ENCODE assay signal across 14 cellular contexts in genomic region chr13:44843403-44843802, GRCh38.
DNase-seq lines count a peak whose midpoint lies in the region; ATAC-seq, FAIRE-seq and TF ChIP-seq lines count a peak whose summit lies in the region.
"Had no signal": no experiment of that assay in that cellular context is flagged by ENCODE, and none has a peak within 500 bp of the region (broad histone marks: within the 10 kb centered on the region; RNA-seq: fewer than 3 reads in every experiment).

No MANE protein-coding gene starts in this region.

- WGBS in IMR-90 (ENCODE audit: extremely low coverage in 2 of 2, insufficient read length in 1 of 2), 2 experiments = no CpG with 5 or more reads among the region's 1 CpG

- H3K18ac ChIP-seq in IMR-90 (ENCODE audit: low read depth, low read length) = no peak overlapping the region

- peaks cover 13% of the 10 kb centered on the region for H3K4me1 ChIP-seq in IMR-90 (ENCODE audit: control insufficient read depth, insufficient read depth, low read length)
- peaks cover 23% of the 10 kb centered on the region for H3K4me1 ChIP-seq in keratinocyte (ENCODE audit: control insufficient read depth, extremely low read depth, insufficient read depth, low read length)

- peak; percentile 76 for FAIRE-seq in keratinocyte (lab: Jason Lieb, UNC)

- H3K9me1 ChIP-seq in IMR-90 (ENCODE audit: insufficient read depth, low read length) (peaks cover 20% of the 10 kb centered on the region), keratinocyte (ENCODE audit: control insufficient read depth, extremely low read depth, insufficient read depth, low read length) (no peaks in the 10 kb centered on the region)

- no peak overlapping the region for H3K56ac ChIP-seq in IMR-90 (ENCODE audit: extremely low read depth, insufficient read depth, low read length)

- DNase-seq in AG20443 (ENCODE audit: low spot score) = peak; percentile 50
- peak; percentile 34 for DNase-seq in IMR-90
- no peak for DNase-seq in activated naive CD8-positive, alpha-beta T cell treated with anti-CD3 and anti-CD28 coated beads, Interleukin-2, amount 50 U/mL, for 24 hours
- DNase-seq in keratinocyte (ENCODE audit: low read depth, low spot score) = no peak
- DNase-seq in NCI-H187 treated with DMSO at 0.1 percent for 48 hours (lab: John Stamatoyannopoulos, UW) = no peak
- DNase-seq: activated B cell treated with CpG ODN at 0.5 μM for 24 hours; NCI-H1694 treated with DMSO at 0.1 percent for 48 hours; NCI-H82; stimulated activated CD4-positive, alpha-beta T cell treated with anti-CD3 and anti-CD28 coated beads, Interleukin-1b, Interleukin-23, amount 100 ng/mL, for 48 hours had no signal

- no peaks in the 10 kb centered on the region for H4K20me1 ChIP-seq in IMR-90 (ENCODE audit: insufficient read depth, low read length)
- H4K20me1 ChIP-seq in keratinocyte (ENCODE audit: control insufficient read depth, extremely low read depth, insufficient read depth, low read length) = no peaks in the 10 kb centered on the region

- H2AK9ac ChIP-seq in IMR-90 (replicated peaks; ENCODE audit: low read depth, low read length, poor library complexity) = peak overlapping the region; percentile 69

- TF ChIP-seq POLR2A in IMR-90 (IDR thresholded peaks at IDR 0.05; ENCODE audit: low read depth, low read length) = no peak

- no peaks in the 10 kb centered on the region for H3K36me3 Mint-ChIP-seq in activated naive CD8-positive, alpha-beta T cell treated with anti-CD3 and anti-CD28 coated beads, Interleukin-2, amount 50 U/mL, for 24 hours (ENCODE audit: low read depth)

- H3K27me3 ChIP-seq in IMR-90 (ENCODE audit: control insufficient read depth, insufficient read depth, low read length) (no peaks in the 10 kb centered on the region), keratinocyte (ENCODE audit: control insufficient read depth, extremely low read depth, insufficient read depth, low read length) (no peaks in the 10 kb centered on the region)
- H3K27me3 ChIP-seq: SJSA1 had no signal

- H2BK15ac ChIP-seq in IMR-90 (ENCODE audit: low read depth, low read length) = peak overlapping the region; percentile 41; the same call in 2 of the 3 replicates

- dilution Hi-C loops in IMR-90 (cut with HindIII; ENCODE audit: low sequenced_read_pairs, unreplicated experiment) = no loop called here
- dilution Hi-C loops in keratinocyte (cut with MboI; ENCODE audit: extremely low pct_ligation_motif_present, low sequenced_read_pairs) = no loop called here

- H3K27me3 Mint-ChIP-seq in activated naive CD8-positive, alpha-beta T cell treated with anti-CD3 and anti-CD28 coated beads, Interleukin-2, amount 50 U/mL, for 24 hours = peaks cover 16% of the 10 kb centered on the region
- H3K27me3 Mint-ChIP-seq: progenitor cell of endocrine pancreas had no signal

- peak overlapping the region; percentile 68 for H2BK20ac ChIP-seq in IMR-90 (ENCODE audit: low read depth, low read length)

- no peaks in the 10 kb centered on the region for H3K9me3 Mint-ChIP-seq in activated naive CD8-positive, alpha-beta T cell treated with anti-CD3 and anti-CD28 coated beads, Interleukin-2, amount 50 U/mL, for 24 hours
- H3K9me3 Mint-ChIP-seq: activated B cell treated with CpG ODN at 0.5 μM for 24 hours had no signal

- H2BK120ac ChIP-seq in IMR-90 (ENCODE audit: low read depth, low read length) = peak overlapping the region; percentile 74; the same call in 1 of the 2 replicates

- H3K9me3 ChIP-seq in IMR-90 (ENCODE audit: control insufficient read depth, insufficient read depth, low read length) = no peaks in the 10 kb centered on the region
- no peaks in the 10 kb centered on the region for H3K9me3 ChIP-seq in keratinocyte (ENCODE audit: control insufficient read depth, low read depth, low read length)
- H3K9me3 ChIP-seq: SJSA1 had no signal

- peak overlapping the region; percentile 67; the same call in 1 of the 2 replicates for H3K23ac ChIP-seq in IMR-90 (ENCODE audit: low read depth, low read length)

- 0 out of 2 replicates have a peak overlapping the region, but pooled peaks have one; percentile 14 for H4K91ac ChIP-seq in IMR-90 (ENCODE audit: insufficient read depth, low read depth, low read length)

- H3K36me3 ChIP-seq in IMR-90 (ENCODE audit: control insufficient read depth, insufficient read depth, low read length) (no peaks in the 10 kb centered on the region), keratinocyte (ENCODE audit: control insufficient read depth in 2 of 2, extremely low read depth in 1 of 2, insufficient read depth in 2 of 2, low read length in 2 of 2) (no peaks in the 10 kb centered on the region)
- H3K36me3 ChIP-seq: SJSA1 had no signal

- H3K4me3 Mint-ChIP-seq in activated naive CD8-positive, alpha-beta T cell treated with anti-CD3 and anti-CD28 coated beads, Interleukin-2, amount 50 U/mL, for 24 hours = no peak overlapping the region
- H3K4me3 Mint-ChIP-seq: activated B cell treated with CpG ODN at 0.5 μM for 24 hours had no signal

- H3K4me3 ChIP-seq in IMR-90 (ENCODE audit: insufficient read depth, low read depth, low read length) (no peak overlapping the region), keratinocyte (ENCODE audit: control insufficient read depth in 2 of 3, extremely low read depth in 1 of 3, insufficient read depth in 2 of 3, low read depth in 1 of 3, low read length in 3 of 3) (no peak overlapping the region)
- H3K4me3 ChIP-seq: SJSA1 had no signal

- H3K27ac Mint-ChIP-seq in activated naive CD8-positive, alpha-beta T cell treated with anti-CD3 and anti-CD28 coated beads, Interleukin-2, amount 50 U/mL, for 24 hours = no peak overlapping the region
- H3K27ac Mint-ChIP-seq: activated B cell treated with CpG ODN at 0.5 μM for 24 hours, progenitor cell of endocrine pancreas had no signal

- H3K79me1 ChIP-seq in IMR-90 (ENCODE audit: low read depth in 1 of 2, low read length in 2 of 2) = 0 out of 4 replicates have a peak, but pooled peaks cover 0 to 3% of the 10 kb centered on the region in 2 experiments

- TF ChIP-seq CTCF in IMR-90 (conservative IDR thresholded peaks at IDR 0.05; ENCODE audit: low read depth, low read length) (no peak), keratinocyte (optimal IDR thresholded peaks at IDR 0.05 in 1 of 3, IDR thresholded peaks at IDR 0.05 in 1 of 3, conservative IDR thresholded peaks at IDR 0.05 in 1 of 3; ENCODE audit: extremely low read depth in 1 of 3, insufficient read depth in 2 of 3, low read length in 3 of 3) (no peak)

- H2AFZ ChIP-seq in IMR-90 (replicated peaks; ENCODE audit: low read length, poor library complexity) (no peak overlapping the region), keratinocyte (ENCODE audit: control insufficient read depth, low read length) (no peak overlapping the region)

- H4K5ac ChIP-seq in IMR-90 (ENCODE audit: low read depth, low read length) = no peak overlapping the region

- POLR2A ChIA-PET in IMR-90 (lab: Charles Lee; ENCODE audit: unreplicated experiment) = no interaction called here

- peak overlapping the region; percentile 89 for H3K14ac ChIP-seq in IMR-90 (replicated peaks; ENCODE audit: low read depth, low read length)

- in situ Hi-C loops in IMR-90 (cut with MboI; ENCODE audit: low sequenced_read_pairs) = no loop called here

- no peak overlapping the region for H3K9ac ChIP-seq in IMR-90 (ENCODE audit: low read depth, low read length)
- no peak overlapping the region for H3K9ac ChIP-seq in keratinocyte (ENCODE audit: control insufficient read depth, extremely low read depth, insufficient read depth, low read length)

- peaks cover 4% of the 10 kb centered on the region for H3K4me1 Mint-ChIP-seq in activated naive CD8-positive, alpha-beta T cell treated with anti-CD3 and anti-CD28 coated beads, Interleukin-2, amount 50 U/mL, for 24 hours
- H3K4me1 Mint-ChIP-seq: activated B cell treated with CpG ODN at 0.5 μM for 24 hours had no signal

- H3K27ac ChIP-seq in IMR-90 (ENCODE audit: insufficient read depth, low read length) (no peak overlapping the region), keratinocyte (ENCODE audit: control insufficient read depth, insufficient read depth, low read length) (no peak overlapping the region)

- CTCF ChIA-PET in IMR-90 (lab: Yijun Ruan, JAX) = no interaction called here

- H2BK5ac ChIP-seq in IMR-90 (ENCODE audit: low read depth, low read length, poor library complexity, severe bottlenecking) = no peak overlapping the region

- H3K4ac ChIP-seq in IMR-90 (ENCODE audit: low read depth, low read length) = peak overlapping the region; percentile 92; the same call in 1 of the 2 replicates

- H2AK5ac ChIP-seq in IMR-90 (ENCODE audit: low read depth, low read length) = peak overlapping the region; percentile 83

- H4K8ac ChIP-seq in IMR-90 (ENCODE audit: low read depth in 2 of 2, low read length in 2 of 2) = peak overlapping the region in 1 of 2 experiments; percentile 42; a peak in 1 of 4 replicates

- intact Hi-C loops in IMR-90 (cut with micrococcal nuclease) = no loop called here

- H3K4me2 ChIP-seq in IMR-90 (ENCODE audit: low read depth, low read length) (no peak overlapping the region), keratinocyte (ENCODE audit: control insufficient read depth, extremely low read depth, insufficient read depth, low read depth, low read length) (no peak overlapping the region)

- ATAC-seq in IMR-90 (ENCODE audit: low read depth) = no peak; the same call in 1 of the 2 replicates
- peak; percentile 15 for ATAC-seq in activated naive CD8-positive, alpha-beta T cell treated with anti-CD3 and anti-CD28 coated beads, Interleukin-2, amount 50 U/mL, for 24 hours
- no peak for ATAC-seq in HG02610 (IDR thresholded peaks at IDR 0.05; ENCODE audit: unreplicated experiment)
- no peak for ATAC-seq in HG02571 (IDR thresholded peaks at IDR 0.05; ENCODE audit: unreplicated experiment)
- no peak for ATAC-seq in HG02970 (IDR thresholded peaks at IDR 0.05; ENCODE audit: low FRiP score, unreplicated experiment)

- no peak for TF ChIP-seq RAD21 in IMR-90 (IDR thresholded peaks at IDR 0.05; ENCODE audit: low read length)

- BruUV-seq in IMR-90 (replicated peaks; lab: Mats Ljungman, UMichigan) = no TSS peak

- no peaks in the 10 kb centered on the region for H3K79me2 ChIP-seq in keratinocyte (ENCODE audit: control insufficient read depth, insufficient read depth, low read length)

TF ChIP-seq in IMR-90, 13 proteins besides CTCF, POLR2A, EP300 and RAD21:
- no peak for TF ChIP-seq RCOR1 (IDR thresholded peaks at IDR 0.05; ENCODE audit: insufficient replicate concordance, low read length)

Comparison
In these comparisons a context has a peak if more than half of its experiments do, and no peak if none do; other contexts are left out.
1. DNase-seq: peak in AG20443 (single experiment) and IMR-90 (single experiment); none in activated naive CD8-positive, alpha-beta T cell treated with anti-CD3 and anti-CD28 coated beads, Interleukin-2, amount 50 U/mL, for 24 hours (single experiment), keratinocyte (single experiment) and NCI-H187 treated with DMSO at 0.1 percent for 48 hours (single experiment).